1 cellular context compared by ENCODE assay signal in genomic region chr4:94410678-94411206, GRCh38.
TF ChIP-seq lines count a peak whose summit lies in the region.

No MANE protein-coding gene starts in this region.

TF ChIP-seq in HEK293, 187 proteins besides CTCF, POLR2A, EP300 and RAD21 (continued from another document):
- TF ChIP-seq SP7 (tag by site-specific recombination; IDR thresholded peaks at IDR 0.05), result peak; percentile 77
- peak; percentile 99 for TF ChIP-seq ZNF366 (tag by site-specific recombination; conservative IDR thresholded peaks at IDR 0.05)
- no peak for TF ChIP-seq ZNF416 (tag by site-specific recombination; IDR thresholded peaks at IDR 0.05)
- TF ChIP-seq ZNF785 (tag by site-specific recombination; IDR thresholded peaks at IDR 0.05), result no peak
- no peak for TF ChIP-seq SALL2 (tag by site-specific recombination; IDR thresholded peaks at IDR 0.05; ENCODE audit: borderline replicate concordance)
- TF ChIP-seq ZNF692 (tag by site-specific recombination; IDR thresholded peaks at IDR 0.05), result peak; percentile 39
- no peak for TF ChIP-seq ZNF23 (tag by site-specific recombination; IDR thresholded peaks at IDR 0.05; ENCODE audit: borderline replicate concordance)
- peak; percentile 59; the same call in 1 of the 2 replicates for TF ChIP-seq MZF1 (tag by site-specific recombination; IDR thresholded peaks at IDR 0.05; ENCODE audit: borderline replicate concordance)
- TF ChIP-seq ZNF670 (tag by site-specific recombination; IDR thresholded peaks at IDR 0.05; ENCODE audit: low read depth), result no peak
- no peak for TF ChIP-seq PRDM2 (tag by site-specific recombination; IDR thresholded peaks at IDR 0.05; ENCODE audit: borderline replicate concordance)
- TF ChIP-seq ZNF510 (tag by site-specific recombination; IDR thresholded peaks at IDR 0.05; ENCODE audit: insufficient replicate concordance), result no peak
- TF ChIP-seq GLI2 (tag by site-specific recombination; IDR thresholded peaks at IDR 0.05; ENCODE audit: borderline replicate concordance, low read depth), result peak; percentile 31; the same call in 1 of the 2 replicates
- peak; percentile 48; the same call in 1 of the 2 replicates for TF ChIP-seq ZNF843 (tag by site-specific recombination; IDR thresholded peaks at IDR 0.05)
- peak; percentile 73 for TF ChIP-seq ZBTB44 (tag by site-specific recombination; IDR thresholded peaks at IDR 0.05)
- 0 out of 2 replicates have a peak, but pooled peaks have one; percentile 12 for TF ChIP-seq ZNF423 (tag by site-specific recombination; IDR thresholded peaks at IDR 0.05)
- no peak for TF ChIP-seq ZNF292 (tag by site-specific recombination; IDR thresholded peaks at IDR 0.05; ENCODE audit: borderline replicate concordance, low read depth)
- TF ChIP-seq GLIS1 (tag by site-specific recombination; IDR thresholded peaks at IDR 0.05), result no peak
- TF ChIP-seq BCL6B (tag by site-specific recombination; IDR thresholded peaks at IDR 0.05), result peak; percentile 48; the same call in 1 of the 2 replicates
- TF ChIP-seq TCF7L2 (IDR thresholded peaks at IDR 0.05; ENCODE audit: borderline replicate concordance, low read depth, low read length), result no peak
